In the genomic region with DNA sequence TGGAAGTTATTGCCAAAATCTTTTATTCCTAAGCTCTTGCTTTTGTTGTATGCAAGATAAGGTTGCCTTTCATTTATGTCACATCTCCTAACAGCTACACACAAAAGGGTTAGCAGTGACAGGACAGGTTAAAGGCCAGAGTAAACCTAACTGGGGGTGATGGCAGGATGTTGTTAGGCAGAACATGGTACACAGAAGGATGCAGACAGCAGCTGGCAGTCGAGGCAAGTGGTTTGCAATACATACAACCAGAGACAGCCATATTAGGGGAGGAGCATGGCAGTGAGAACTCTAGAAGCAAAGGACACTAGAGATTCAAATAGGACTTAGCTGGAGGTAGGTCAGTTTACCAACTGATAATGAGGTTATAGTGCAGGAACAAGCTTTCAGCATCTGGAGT, we compare ENCODE assay signal across 1 cellular context.
TF ChIP-seq lines count a peak whose summit lies in the region.

No MANE protein-coding gene starts in this region.

TF ChIP-seq in GM23338, 12 proteins besides CTCF, POLR2A, EP300 and RAD21:
- TF ChIP-seq POLR2AphosphoS5 (IDR thresholded peaks at IDR 0.05; ENCODE audit: low read depth): no peak
- TF ChIP-seq, protein P1, sequence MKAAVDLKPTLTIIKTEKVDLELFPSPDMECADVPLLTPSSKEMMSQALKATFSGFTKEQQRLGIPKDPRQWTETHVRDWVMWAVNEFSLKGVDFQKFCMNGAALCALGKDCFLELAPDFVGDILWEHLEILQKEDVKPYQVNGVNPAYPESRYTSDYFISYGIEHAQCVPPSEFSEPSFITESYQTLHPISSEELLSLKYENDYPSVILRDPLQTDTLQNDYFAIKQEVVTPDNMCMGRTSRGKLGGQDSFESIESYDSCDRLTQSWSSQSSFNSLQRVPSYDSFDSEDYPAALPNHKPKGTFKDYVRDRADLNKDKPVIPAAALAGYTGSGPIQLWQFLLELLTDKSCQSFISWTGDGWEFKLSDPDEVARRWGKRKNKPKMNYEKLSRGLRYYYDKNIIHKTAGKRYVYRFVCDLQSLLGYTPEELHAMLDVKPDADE (IDR thresholded peaks at IDR 0.05): no peak
- TF ChIP-seq EZH2 (IDR thresholded peaks at IDR 0.05; ENCODE audit: low read depth, unreplicated experiment): no peak
- TF ChIP-seq ZNF114 (CRISPR knock-in tag; IDR thresholded peaks at IDR 0.05): no peak
- TF ChIP-seq, protein P2, sequence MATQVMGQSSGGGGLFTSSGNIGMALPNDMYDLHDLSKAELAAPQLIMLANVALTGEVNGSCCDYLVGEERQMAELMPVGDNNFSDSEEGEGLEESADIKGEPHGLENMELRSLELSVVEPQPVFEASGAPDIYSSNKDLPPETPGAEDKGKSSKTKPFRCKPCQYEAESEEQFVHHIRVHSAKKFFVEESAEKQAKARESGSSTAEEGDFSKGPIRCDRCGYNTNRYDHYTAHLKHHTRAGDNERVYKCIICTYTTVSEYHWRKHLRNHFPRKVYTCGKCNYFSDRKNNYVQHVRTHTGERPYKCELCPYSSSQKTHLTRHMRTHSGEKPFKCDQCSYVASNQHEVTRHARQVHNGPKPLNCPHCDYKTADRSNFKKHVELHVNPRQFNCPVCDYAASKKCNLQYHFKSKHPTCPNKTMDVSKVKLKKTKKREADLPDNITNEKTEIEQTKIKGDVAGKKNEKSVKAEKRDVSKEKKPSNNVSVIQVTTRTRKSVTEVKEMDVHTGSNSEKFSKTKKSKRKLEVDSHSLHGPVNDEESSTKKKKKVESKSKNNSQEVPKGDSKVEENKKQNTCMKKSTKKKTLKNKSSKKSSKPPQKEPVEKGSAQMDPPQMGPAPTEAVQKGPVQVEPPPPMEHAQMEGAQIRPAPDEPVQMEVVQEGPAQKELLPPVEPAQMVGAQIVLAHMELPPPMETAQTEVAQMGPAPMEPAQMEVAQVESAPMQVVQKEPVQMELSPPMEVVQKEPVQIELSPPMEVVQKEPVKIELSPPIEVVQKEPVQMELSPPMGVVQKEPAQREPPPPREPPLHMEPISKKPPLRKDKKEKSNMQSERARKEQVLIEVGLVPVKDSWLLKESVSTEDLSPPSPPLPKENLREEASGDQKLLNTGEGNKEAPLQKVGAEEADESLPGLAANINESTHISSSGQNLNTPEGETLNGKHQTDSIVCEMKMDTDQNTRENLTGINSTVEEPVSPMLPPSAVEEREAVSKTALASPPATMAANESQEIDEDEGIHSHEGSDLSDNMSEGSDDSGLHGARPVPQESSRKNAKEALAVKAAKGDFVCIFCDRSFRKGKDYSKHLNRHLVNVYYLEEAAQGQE (IDR thresholded peaks at IDR 0.05; ENCODE audit: unreplicated experiment): no peak
- no peak for TF ChIP-seq EZH2phosphoT487 (IDR thresholded peaks at IDR 0.05; ENCODE audit: unreplicated experiment)
- TF ChIP-seq NANOG (IDR thresholded peaks at IDR 0.05; ENCODE audit: borderline replicate concordance): no peak
- TF ChIP-seq JUNB (IDR thresholded peaks at IDR 0.05; ENCODE audit: unreplicated experiment): no peak
- TF ChIP-seq, protein P3, sequence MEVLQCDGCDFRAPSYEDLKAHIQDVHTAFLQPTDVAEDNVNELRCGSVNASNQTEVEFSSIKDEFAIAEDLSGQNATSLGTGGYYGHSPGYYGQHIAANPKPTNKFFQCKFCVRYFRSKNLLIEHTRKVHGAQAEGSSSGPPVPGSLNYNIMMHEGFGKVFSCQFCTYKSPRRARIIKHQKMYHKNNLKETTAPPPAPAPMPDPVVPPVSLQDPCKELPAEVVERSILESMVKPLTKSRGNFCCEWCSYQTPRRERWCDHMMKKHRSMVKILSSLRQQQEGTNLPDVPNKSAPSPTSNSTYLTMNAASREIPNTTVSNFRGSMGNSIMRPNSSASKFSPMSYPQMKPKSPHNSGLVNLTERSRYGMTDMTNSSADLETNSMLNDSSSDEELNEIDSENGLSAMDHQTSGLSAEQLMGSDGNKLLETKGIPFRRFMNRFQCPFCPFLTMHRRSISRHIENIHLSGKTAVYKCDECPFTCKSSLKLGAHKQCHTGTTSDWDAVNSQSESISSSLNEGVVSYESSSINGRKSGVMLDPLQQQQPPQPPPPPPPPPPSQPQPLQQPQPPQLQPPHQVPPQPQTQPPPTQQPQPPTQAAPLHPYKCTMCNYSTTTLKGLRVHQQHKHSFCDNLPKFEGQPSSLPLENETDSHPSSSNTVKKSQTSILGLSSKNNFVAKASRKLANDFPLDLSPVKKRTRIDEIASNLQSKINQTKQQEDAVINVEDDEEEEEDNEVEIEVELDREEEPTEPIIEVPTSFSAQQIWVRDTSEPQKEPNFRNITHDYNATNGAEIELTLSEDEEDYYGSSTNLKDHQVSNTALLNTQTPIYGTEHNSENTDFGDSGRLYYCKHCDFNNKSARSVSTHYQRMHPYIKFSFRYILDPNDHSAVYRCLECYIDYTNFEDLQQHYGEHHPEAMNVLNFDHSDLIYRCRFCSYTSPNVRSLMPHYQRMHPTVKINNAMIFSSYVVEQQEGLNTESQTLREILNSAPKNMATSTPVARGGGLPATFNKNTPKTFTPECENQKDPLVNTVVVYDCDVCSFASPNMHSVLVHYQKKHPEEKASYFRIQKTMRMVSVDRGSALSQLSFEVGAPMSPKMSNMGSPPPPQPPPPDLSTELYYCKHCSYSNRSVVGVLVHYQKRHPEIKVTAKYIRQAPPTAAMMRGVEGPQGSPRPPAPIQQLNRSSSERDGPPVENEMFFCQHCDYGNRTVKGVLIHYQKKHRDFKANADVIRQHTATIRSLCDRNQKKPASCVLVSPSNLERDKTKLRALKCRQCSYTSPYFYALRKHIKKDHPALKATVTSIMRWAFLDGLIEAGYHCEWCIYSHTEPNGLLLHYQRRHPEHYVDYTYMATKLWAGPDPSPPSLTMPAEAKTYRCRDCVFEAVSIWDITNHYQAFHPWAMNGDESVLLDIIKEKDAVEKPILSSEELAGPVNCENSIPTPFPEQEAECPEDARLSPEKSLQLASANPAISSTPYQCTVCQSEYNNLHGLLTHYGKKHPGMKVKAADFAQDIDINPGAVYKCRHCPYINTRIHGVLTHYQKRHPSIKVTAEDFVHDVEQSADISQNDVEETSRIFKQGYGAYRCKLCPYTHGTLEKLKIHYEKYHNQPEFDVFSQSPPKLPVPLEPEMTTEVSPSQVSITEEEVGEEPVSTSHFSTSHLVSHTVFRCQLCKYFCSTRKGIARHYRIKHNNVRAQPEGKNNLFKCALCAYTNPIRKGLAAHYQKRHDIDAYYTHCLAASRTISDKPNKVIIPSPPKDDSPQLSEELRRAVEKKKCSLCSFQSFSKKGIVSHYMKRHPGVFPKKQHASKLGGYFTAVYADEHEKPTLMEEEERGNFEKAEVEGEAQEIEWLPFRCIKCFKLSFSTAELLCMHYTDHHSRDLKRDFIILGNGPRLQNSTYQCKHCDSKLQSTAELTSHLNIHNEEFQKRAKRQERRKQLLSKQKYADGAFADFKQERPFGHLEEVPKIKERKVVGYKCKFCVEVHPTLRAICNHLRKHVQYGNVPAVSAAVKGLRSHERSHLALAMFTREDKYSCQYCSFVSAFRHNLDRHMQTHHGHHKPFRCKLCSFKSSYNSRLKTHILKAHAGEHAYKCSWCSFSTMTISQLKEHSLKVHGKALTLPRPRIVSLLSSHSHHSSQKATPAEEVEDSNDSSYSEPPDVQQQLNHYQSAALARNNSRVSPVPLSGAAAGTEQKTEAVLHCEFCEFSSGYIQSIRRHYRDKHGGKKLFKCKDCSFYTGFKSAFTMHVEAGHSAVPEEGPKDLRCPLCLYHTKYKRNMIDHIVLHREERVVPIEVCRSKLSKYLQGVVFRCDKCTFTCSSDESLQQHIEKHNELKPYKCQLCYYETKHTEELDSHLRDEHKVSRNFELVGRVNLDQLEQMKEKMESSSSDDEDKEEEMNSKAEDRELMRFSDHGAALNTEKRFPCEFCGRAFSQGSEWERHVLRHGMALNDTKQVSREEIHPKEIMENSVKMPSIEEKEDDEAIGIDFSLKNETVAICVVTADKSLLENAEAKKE (CRISPR knock-in tag; IDR thresholded peaks at IDR 0.05): no peak
- no peak for TF ChIP-seq STAT1 (IDR thresholded peaks at IDR 0.05; ENCODE audit: unreplicated experiment)
